ENCODE assay signal across 33 cellular contexts in genomic region chr4:87620491-87620890, GRCh38. TPM values are rescaled to one million over a fixed set of nuclear protein-coding genes. Genes with fewer than 3 reads are reported as not detected.
DNase-seq lines count a peak whose midpoint lies in the region; ATAC-seq and TF ChIP-seq lines count a peak whose summit lies in the region.
"Had no signal": no experiment of that assay in that cellular context is flagged by ENCODE, and none has a peak within 500 bp of the region (broad histone marks: within the 10 kb centered on the region; RNA-seq: fewer than 3 reads in every experiment).

No MANE protein-coding gene starts in this region.

- H3K4me1 Mint-ChIP-seq in immature natural killer cell = no peaks in the 10 kb centered on the region
- H3K4me1 Mint-ChIP-seq: activated B cell treated with CpG ODN at 0.5 μM for 24 hours; activated naive CD8-positive, alpha-beta T cell treated with anti-CD3 and anti-CD28 coated beads, Interleukin-2, amount 50 U/mL, for 24 hours; IgD-negative memory B cell; stimulated activated naive B cell treated with anti-CD40 and anti-IgM and Interleukin-4, amounts not matched to agents 10 μg/mL and 1 μg/mL and 100 μg/mL, for 72 hours had no signal

- TF ChIP-seq POLR2A in gastroesophageal sphincter (IDR thresholded peaks at IDR 0.05) = no peak

- no peak for TF ChIP-seq EP300 in gastroesophageal sphincter (IDR thresholded peaks at IDR 0.05)

- CTCF ChIA-PET in HEK293T (lab: Yijun Ruan, JAX) = no interaction called here

- no peak overlapping the region for H3K27ac Mint-ChIP-seq in immature natural killer cell
- H3K27ac Mint-ChIP-seq: activated B cell treated with CpG ODN at 0.5 μM for 24 hours; activated CD4-positive, alpha-beta memory T cell treated with anti-CD3 and anti-CD28 coated beads for 36 hours; activated naive CD8-positive, alpha-beta T cell treated with anti-CD3 and anti-CD28 coated beads, Interleukin-2, amount 50 U/mL, for 24 hours; CD8-positive, alpha-beta T cell; effector memory CD8-positive, alpha-beta T cell; stimulated activated naive B cell treated with anti-CD40 and anti-IgM and Interleukin-4, amounts not matched to agents 10 μg/mL and 1 μg/mL and 100 μg/mL, for 72 hours; type B pancreatic cell had no signal

- H3K27me3 ChIP-seq in gastroesophageal sphincter (no peaks in the 10 kb centered on the region), muscle layer of duodenum (ENCODE audit: low read depth, low read length) (no peaks in the 10 kb centered on the region), lower lobe of right lung (ENCODE audit: low read depth) (no peaks in the 10 kb centered on the region)

- ATAC-seq in gastroesophageal sphincter = peak; percentile 86
- no peak for ATAC-seq in lower lobe of right lung
- ATAC-seq: activated naive CD8-positive, alpha-beta T cell treated with anti-CD3 and anti-CD28 coated beads, Interleukin-2, amount 50 U/mL, for 24 hours; CD8-positive, alpha-beta T cell; effector memory CD8-positive, alpha-beta T cell; stimulated activated naive B cell treated with anti-CD40 and anti-IgM and Interleukin-4, amounts not matched to agents 10 μg/mL and 1 μg/mL and 100 μg/mL, for 72 hours had no signal

- H3K4me3 ChIP-seq in gastroesophageal sphincter (no peak overlapping the region), muscle layer of duodenum (ENCODE audit: low read depth in 1 of 2, low read length in 2 of 2) (no peak overlapping the region), lower lobe of right lung (no peak overlapping the region)

- H3K36me3 Mint-ChIP-seq in immature natural killer cell = no peaks in the 10 kb centered on the region
- H3K36me3 Mint-ChIP-seq: activated CD4-positive, alpha-beta memory T cell treated with anti-CD3 and anti-CD28 coated beads for 36 hours; CD8-positive, alpha-beta T cell; IgD-negative memory B cell; stimulated activated naive B cell treated with anti-CD40 and anti-IgM and Interleukin-4, amounts not matched to agents 10 μg/mL and 1 μg/mL and 100 μg/mL, for 72 hours; type B pancreatic cell had no signal

- DNase-seq in Ammon's horn (ENCODE audit: low spot score) = peak; percentile 34
- peak in 3 of 49 donors; percentile 2 to 14 (median 8) for DNase-seq in substantia nigra (lab: John Stamatoyannopoulos, UW)
- no peak for DNase-seq in HEK293T (ENCODE audit: extremely low spot score)
- no peak for DNase-seq in immature natural killer cell
- no peak for DNase-seq in lower lobe of right lung
- DNase-seq in activated CD8-positive, alpha-beta memory T cell treated with anti-CD3 and anti-CD28 coated beads for 24 hours = no peak
- DNase-seq: 8988T; activated B cell treated with CpG ODN at 0.5 μM for 24 hours; activated CD4-positive, alpha-beta memory T cell treated with anti-CD3 and anti-CD28 coated beads for 36 hours; activated effector memory CD4-positive, alpha-beta T cell treated with anti-CD3 and anti-CD28 coated beads, Interleukin-2, amount 50 U/mL, for 16 hours; activated naive CD8-positive, alpha-beta T cell treated with anti-CD3 and anti-CD28 coated beads, Interleukin-2, amount 50 U/mL, for 24 hours; CD8-positive, alpha-beta T cell; DMS 273 treated with DMSO at 0.1 percent for 48 hours; effector memory CD8-positive, alpha-beta T cell; HCEC 1CT; mammary epithelial cell; NCI-H1105; NCI-H2029; NCI-H446 treated with DMSO at 0.1 percent for 48 hours; stimulated activated CD4-positive, alpha-beta T cell treated with anti-CD3 and anti-CD28 coated beads, Interleukin-12 subunit alpha, Interleukin-12 subunit beta, amount 100 ng/mL, for 4 hours; stimulated activated CD4-positive, alpha-beta T cell treated with anti-CD3 and anti-CD28 coated beads, Interleukin-4, amount 100 ng/mL, for 24 hours; stimulated activated naive B cell treated with anti-CD40 and anti-IgM and Interleukin-4, amounts not matched to agents 10 μg/mL and 1 μg/mL and 100 μg/mL, for 72 hours; T1000 had no signal

- no peaks in the 10 kb centered on the region for H3K9me3 Mint-ChIP-seq in immature natural killer cell
- H3K9me3 Mint-ChIP-seq: activated B cell treated with CpG ODN at 0.5 μM for 24 hours; activated CD4-positive, alpha-beta memory T cell treated with anti-CD3 and anti-CD28 coated beads for 36 hours; activated naive CD8-positive, alpha-beta T cell treated with anti-CD3 and anti-CD28 coated beads, Interleukin-2, amount 50 U/mL, for 24 hours; CD8-positive, alpha-beta T cell; effector memory CD8-positive, alpha-beta T cell; IgD-negative memory B cell; stimulated activated naive B cell treated with anti-CD40 and anti-IgM and Interleukin-4, amounts not matched to agents 10 μg/mL and 1 μg/mL and 100 μg/mL, for 72 hours; type B pancreatic cell had no signal

- POLR2A ChIA-PET in HEK293T (lab: Yijun Ruan, JAX) = no interaction called here

- intact Hi-C loops in lower lobe of right lung (cut with DNase I) = no loop called here

- peak overlapping the region; percentile 66 to 75 (median 68) for H3K27ac ChIP-seq in gastroesophageal sphincter
- peak overlapping the region; percentile 47 for H3K27ac ChIP-seq in muscle layer of duodenum (ENCODE audit: low read length)
- H3K27ac ChIP-seq in substantia nigra (ENCODE audit: low read depth, low read length, poor library complexity, severe bottlenecking) = peak overlapping the region; percentile 58
- no peak overlapping the region for H3K27ac ChIP-seq in lower lobe of right lung
- H3K27ac ChIP-seq: neutrophil had no signal

- no peaks in the 10 kb centered on the region for H3K36me3 ChIP-seq in gastroesophageal sphincter
- no peaks in the 10 kb centered on the region for H3K36me3 ChIP-seq in muscle layer of duodenum (ENCODE audit: control insufficient read depth in 1 of 2, insufficient read depth in 2 of 2, low read length in 2 of 2)
- no peaks in the 10 kb centered on the region for H3K36me3 ChIP-seq in lower lobe of right lung
- H3K36me3 ChIP-seq: neutrophil had no signal

- H3K4me3 Mint-ChIP-seq in immature natural killer cell = no peak overlapping the region
- H3K4me3 Mint-ChIP-seq: activated B cell treated with CpG ODN at 0.5 μM for 24 hours; activated CD4-positive, alpha-beta memory T cell treated with anti-CD3 and anti-CD28 coated beads for 36 hours; activated naive CD8-positive, alpha-beta T cell treated with anti-CD3 and anti-CD28 coated beads, Interleukin-2, amount 50 U/mL, for 24 hours; CD8-positive, alpha-beta T cell; effector memory CD8-positive, alpha-beta T cell; IgD-negative memory B cell; stimulated activated naive B cell treated with anti-CD40 and anti-IgM and Interleukin-4, amounts not matched to agents 10 μg/mL and 1 μg/mL and 100 μg/mL, for 72 hours; type B pancreatic cell had no signal

- TF ChIP-seq CTCF in gastroesophageal sphincter (IDR thresholded peaks at IDR 0.05) (no peak), lower lobe of right lung (IDR thresholded peaks at IDR 0.05) (no peak)

- H3K4me1 ChIP-seq in gastroesophageal sphincter = peaks cover 0 to 16% (median 0%) of the 10 kb centered on the region in 3 donors
- H3K4me1 ChIP-seq in muscle layer of duodenum (ENCODE audit: control insufficient read depth in 1 of 2, insufficient read depth in 2 of 2, low read length in 2 of 2) = no peaks in the 10 kb centered on the region
- H3K4me1 ChIP-seq in lower lobe of right lung = no peaks in the 10 kb centered on the region

- peaks cover 3 to 12% (median 6%) of the 10 kb centered on the region in 3 donors for H3K27me3 Mint-ChIP-seq in immature natural killer cell (ENCODE audit: low read depth in 3 of 3)
- H3K27me3 Mint-ChIP-seq: activated B cell treated with CpG ODN at 0.5 μM for 24 hours, IgD-negative memory B cell had no signal

- H3K9me3 ChIP-seq in gastroesophageal sphincter (no peaks in the 10 kb centered on the region), muscle layer of duodenum (ENCODE audit: control insufficient read depth in 1 of 2, low read length in 2 of 2) (no peaks in the 10 kb centered on the region), lower lobe of right lung (no peaks in the 10 kb centered on the region)
- H3K9me3 ChIP-seq: neutrophil had no signal

TF ChIP-seq in HEK293T, 16 proteins besides CTCF, POLR2A, EP300 and RAD21:
- TF ChIP-seq BHLHE40 (IDR thresholded peaks at IDR 0.05; ENCODE audit: borderline replicate concordance) (no peak), ELF4 (IDR thresholded peaks at IDR 0.05) (no peak), HDGF (IDR thresholded peaks at IDR 0.05; ENCODE audit: borderline replicate concordance) (no peak), FOXA1 (IDR thresholded peaks at IDR 0.05) (no peak), FOXK2 (IDR thresholded peaks at IDR 0.05) (no peak), NFRKB (IDR thresholded peaks at IDR 0.05) (no peak), CTBP1 (IDR thresholded peaks at IDR 0.05; ENCODE audit: borderline replicate concordance) (no peak), FOXM1 (IDR thresholded peaks at IDR 0.05; ENCODE audit: borderline replicate concordance) (no peak), SUZ12 (IDR thresholded peaks at IDR 0.05) (no peak), SP1 (IDR thresholded peaks at IDR 0.05) (no peak), PKNOX1 (IDR thresholded peaks at IDR 0.05) (no peak), ARNT (IDR thresholded peaks at IDR 0.05) (no peak), ZNF384 (IDR thresholded peaks at IDR 0.05) (no peak), LEF1 (IDR thresholded peaks at IDR 0.05; ENCODE audit: borderline replicate concordance) (no peak), L3MBTL2 (conservative IDR thresholded peaks at IDR 0.05) (no peak), TARDBP (IDR thresholded peaks at IDR 0.05) (no peak)

RNA-seq across cellular contexts. Expression of gene DSPP, which starts 12.2 kb away (rescaled TPM):
- not detected for total RNA-seq in gastroesophageal sphincter
- polyA plus RNA-seq in immature natural killer cell = not detected
- not detected for total RNA-seq in lower lobe of right lung
- total RNA-seq: activated B cell treated with CpG ODN at 0.5 μM for 24 hours; activated CD4-positive, alpha-beta memory T cell treated with anti-CD3 and anti-CD28 coated beads for 36 hours; CD8-positive, alpha-beta T cell; kidney epithelial cell; mammary epithelial cell; myocyte; OCI-LY7; renal cortical epithelial cell had no signal
- polyA plus RNA-seq: esophagus, IgD-negative memory B cell, mammary epithelial cell had no signal

RNA-seq across cellular contexts. Expression of gene DMP1, which starts 29.6 kb away (rescaled TPM):
- total RNA-seq in gastroesophageal sphincter (not detected), lower lobe of right lung (not detected)
- not detected for polyA plus RNA-seq in immature natural killer cell
- total RNA-seq: activated B cell treated with CpG ODN at 0.5 μM for 24 hours; activated CD4-positive, alpha-beta memory T cell treated with anti-CD3 and anti-CD28 coated beads for 36 hours; CD8-positive, alpha-beta T cell; kidney epithelial cell; mammary epithelial cell; OCI-LY7; renal cortical epithelial cell had no signal
- polyA plus RNA-seq: esophagus, IgD-negative memory B cell, mammary epithelial cell had no signal
